In genomic region chr2:46032161-46032813, GRCh38 we compare ENCODE assay signal across 19 cellular contexts.
DNase-seq lines count a peak whose midpoint lies in the region; ATAC-seq, FAIRE-seq and TF ChIP-seq lines count a peak whose summit lies in the region.
"Had no signal": no experiment of that assay in that cellular context is flagged by ENCODE, and none has a peak within 500 bp of the region (broad histone marks: within the 10 kb centered on the region; RNA-seq: fewer than 3 reads in every experiment).

No MANE protein-coding gene starts in this region.

- WGBS in mesodermal cell (ENCODE audit: insufficient coverage in 2 of 2), 2 experiments = 83 to 89% methylated on average over 5 of the region's 8 CpGs
- WGBS in aorta, 2 donors = 2 to 7% methylated on average over 8 of the region's 8 CpGs

- no peak for FAIRE-seq in H54 (lab: Jason Lieb, UNC)
- FAIRE-seq: GM12891 had no signal

- TF ChIP-seq CTCF in left ventricle myocardium inferior (IDR thresholded peaks at IDR 0.05; ENCODE audit: borderline replicate concordance) (no peak), right atrium auricular region (IDR thresholded peaks at IDR 0.05) (no peak)

- H3K9me3 ChIP-seq in left ventricle myocardium inferior (replicated peaks) (no peaks in the 10 kb centered on the region), right atrium auricular region (no peaks in the 10 kb centered on the region), mesodermal cell (ENCODE audit: control insufficient read depth, low read length) (no peaks in the 10 kb centered on the region), aorta (ENCODE audit: control insufficient read depth, low read length) (no peaks in the 10 kb centered on the region)
- H3K9me3 ChIP-seq: adrenal gland had no signal

- peak; percentile 43 for ATAC-seq in aorta (ENCODE audit: low FRiP score)
- no peak for ATAC-seq in GM18867 (IDR thresholded peaks at IDR 0.05; ENCODE audit: unreplicated experiment)
- ATAC-seq: GM23338 had no signal

- peaks cover 29% of the 10 kb centered on the region for H3K4me1 Mint-ChIP-seq in activated T-helper 2 cell treated with anti-CD3 and anti-CD28 coated beads, Interferon-gamma antibody, Interleukin-2, Interleukin-4, amounts not matched to agents 10 μg/mL and 5 μg/mL and 100 μg/mL, durations not matched to agents 14 hours and 24 hours and 36 hours (ENCODE audit: low read depth)
- H3K4me1 Mint-ChIP-seq: central memory CD8-positive, alpha-beta T cell had no signal

- H3K36me3 ChIP-seq in left ventricle myocardium inferior = no peaks in the 10 kb centered on the region
- H3K36me3 ChIP-seq in right atrium auricular region = no peaks in the 10 kb centered on the region
- H3K36me3 ChIP-seq in mesodermal cell (ENCODE audit: control insufficient read depth, insufficient read depth, low read length) = peaks cover 7% of the 10 kb centered on the region
- no peaks in the 10 kb centered on the region for H3K36me3 ChIP-seq in aorta (ENCODE audit: control insufficient read depth in 1 of 2, insufficient read depth in 2 of 2, low read length in 1 of 2)
- H3K36me3 ChIP-seq: adrenal gland had no signal

- H3K4me1 ChIP-seq in left ventricle myocardium inferior (peaks cover 56% of the 10 kb centered on the region), right atrium auricular region (peaks cover 0 to 42% of the 10 kb centered on the region in 2 donors), mesodermal cell (ENCODE audit: control insufficient read depth, insufficient read depth, low read length, poor library complexity, severe bottlenecking) (no peaks in the 10 kb centered on the region), aorta (ENCODE audit: control insufficient read depth in 1 of 2, insufficient read depth in 2 of 2, low read length in 2 of 2) (no peaks in the 10 kb centered on the region)

- no peak overlapping the region for H3K4me3 ChIP-seq in left ventricle myocardium inferior
- no peak overlapping the region for H3K4me3 ChIP-seq in right atrium auricular region
- no peak overlapping the region for H3K4me3 ChIP-seq in mesodermal cell (ENCODE audit: extremely low read depth, insufficient read depth, low read length, poor library complexity, severe bottlenecking)
- H3K4me3 ChIP-seq in aorta (ENCODE audit: low read length in 2 of 2) = no peak overlapping the region
- H3K4me3 ChIP-seq: adrenal gland, GM23338 had no signal

- H3K27me3 ChIP-seq in left ventricle myocardium inferior (ENCODE audit: low read depth) = no peaks in the 10 kb centered on the region
- no peaks in the 10 kb centered on the region for H3K27me3 ChIP-seq in right atrium auricular region
- H3K27me3 ChIP-seq in aorta (ENCODE audit: control insufficient read depth in 1 of 2, insufficient read depth in 2 of 2, low read length in 1 of 2) = no peaks in the 10 kb centered on the region
- H3K27me3 ChIP-seq: adrenal gland had no signal

- intact Hi-C loops in left ventricle myocardium inferior (cut with micrococcal nuclease) (no loop called here), aorta (cut with DNase I) (no loop called here)
- intact Hi-C loops in activated T-helper 2 cell treated with anti-CD3 and anti-CD28 coated beads, Interferon-gamma antibody, Interleukin-2, Interleukin-4, amounts not matched to agents 10 μg/mL and 5 μg/mL and 100 μg/mL, durations not matched to agents 14 hours and 24 hours and 36 hours (cut with micrococcal nuclease) = loop anchor here (2.0 kb wide), 1 partner anchor 21 kb away; no protein-coding TSS in a partner anchor

- H3K36me3 Mint-ChIP-seq in activated T-helper 2 cell treated with anti-CD3 and anti-CD28 coated beads, Interferon-gamma antibody, Interleukin-2, Interleukin-4, amounts not matched to agents 10 μg/mL and 5 μg/mL and 100 μg/mL, durations not matched to agents 14 hours and 24 hours and 36 hours (ENCODE audit: low read depth) = peaks cover 3% of the 10 kb centered on the region

- no peaks in the 10 kb centered on the region for H3K27me3 Mint-ChIP-seq in activated T-helper 2 cell treated with anti-CD3 and anti-CD28 coated beads, Interferon-gamma antibody, Interleukin-2, Interleukin-4, amounts not matched to agents 10 μg/mL and 5 μg/mL and 100 μg/mL, durations not matched to agents 14 hours and 24 hours and 36 hours (ENCODE audit: low read depth)
- H3K27me3 Mint-ChIP-seq: central memory CD8-positive, alpha-beta T cell had no signal

- H3K27ac ChIP-seq in left ventricle myocardium inferior (replicated peaks) (peak overlapping the region; percentile 47), right atrium auricular region (peak overlapping the region in 1 of 2 donors; percentile 2), mesodermal cell (ENCODE audit: low read depth, low read length, severe bottlenecking) (peak overlapping the region; percentile 19), aorta (ENCODE audit: low read depth in 1 of 2, low read length in 2 of 2) (peak overlapping the region in 1 of 2 donors; percentile 13)

- no peak for DNase-seq in left ventricle myocardium inferior
- no peak for DNase-seq in right atrium auricular region (ENCODE audit: low spot score)
- no peak for DNase-seq in activated T-helper 2 cell treated with anti-CD3 and anti-CD28 coated beads, Interferon-gamma antibody, Interleukin-2, Interleukin-4, amounts not matched to agents 10 μg/mL and 5 μg/mL and 100 μg/mL, durations not matched to agents 14 hours and 24 hours and 36 hours (ENCODE audit: low spot score)
- DNase-seq in aorta = peak in 1 of 2 donors; percentile 82
- no peak for DNase-seq in NK-92 (lab: John Stamatoyannopoulos, UW; ENCODE audit: unreplicated experiment)
- no peak for DNase-seq in H54 (ENCODE audit: insufficient read length, low spot score)
- DNase-seq: activated CD4-positive, CD25-positive, alpha-beta regulatory T cell treated with anti-CD3 and anti-CD28 coated beads, Interleukin-2, amount 50 U/mL, for 72 hours; AML-193; effector memory CD4-positive, alpha-beta T cell; NCI-H2171 treated with DMSO at 0.1 percent for 48 hours; NCI-H748 treated with DMSO at 0.1 percent for 48 hours; stimulated activated CD4-positive, alpha-beta T cell treated with anti-CD3 and anti-CD28 coated beads, Interleukin-12 subunit alpha, Interleukin-12 subunit beta, amount 100 ng/mL, for 4 hours had no signal

- H3K27ac Mint-ChIP-seq in activated T-helper 2 cell treated with anti-CD3 and anti-CD28 coated beads, Interferon-gamma antibody, Interleukin-2, Interleukin-4, amounts not matched to agents 10 μg/mL and 5 μg/mL and 100 μg/mL, durations not matched to agents 14 hours and 24 hours and 36 hours = peak overlapping the region; percentile 84
- H3K27ac Mint-ChIP-seq: GM23338 had no signal

- H3K4me3 Mint-ChIP-seq in activated T-helper 2 cell treated with anti-CD3 and anti-CD28 coated beads, Interferon-gamma antibody, Interleukin-2, Interleukin-4, amounts not matched to agents 10 μg/mL and 5 μg/mL and 100 μg/mL, durations not matched to agents 14 hours and 24 hours and 36 hours (ENCODE audit: low read depth) = no peak overlapping the region
- H3K4me3 Mint-ChIP-seq: central memory CD8-positive, alpha-beta T cell; GM23338; T-helper 2 cell treated with Interferon-gamma antibody and Interleukin-4, amounts not matched to agents 5 μg/mL and 100 μg/mL, for 36 hours had no signal

- no peaks in the 10 kb centered on the region for H3K9me3 Mint-ChIP-seq in activated T-helper 2 cell treated with anti-CD3 and anti-CD28 coated beads, Interferon-gamma antibody, Interleukin-2, Interleukin-4, amounts not matched to agents 10 μg/mL and 5 μg/mL and 100 μg/mL, durations not matched to agents 14 hours and 24 hours and 36 hours
- H3K9me3 Mint-ChIP-seq: central memory CD8-positive, alpha-beta T cell; GM23338; T-helper 2 cell treated with Interferon-gamma antibody and Interleukin-4, amounts not matched to agents 5 μg/mL and 100 μg/mL, for 36 hours had no signal

- TF ChIP-seq POLR2A in H54 (IDR thresholded peaks at IDR 0.05; ENCODE audit: low read depth, low read length) = no peak
